24 cellular contexts compared by ENCODE assay signal in genomic region chr7:120398284-120399000, GRCh38.
DNase-seq lines count a peak whose midpoint lies in the region; ATAC-seq, FAIRE-seq and TF ChIP-seq lines count a peak whose summit lies in the region.
"Had no signal": no experiment of that assay in that cellular context is flagged by ENCODE, and none has a peak within 500 bp of the region (broad histone marks: within the 10 kb centered on the region; RNA-seq: fewer than 3 reads in every experiment).

No MANE protein-coding gene starts in this region.

- ATAC-seq in PC-3 (no peak), GM19397 (IDR thresholded peaks at IDR 0.05; ENCODE audit: unreplicated experiment) (no peak)
- ATAC-seq: A549, GM23338, HCT116, K562 had no signal

- no peak overlapping the region for H3K9ac ChIP-seq in PC-3 (ENCODE audit: low read length)

- H3K9me3 ChIP-seq in PC-3 (ENCODE audit: low read length), result no peaks in the 10 kb centered on the region
- H3K9me3 ChIP-seq: A549, Caco-2 had no signal

- H3K9me3 Mint-ChIP-seq in Calu3 (ENCODE audit: low read depth, unreplicated experiment), result no peaks in the 10 kb centered on the region
- H3K9me3 Mint-ChIP-seq: GM23338 had no signal

- H3F3A ChIP-seq in PC-3 (ENCODE audit: low read length, unreplicated experiment), result no peaks in the 10 kb centered on the region

- H3K4me1 Mint-ChIP-seq in Calu3 (ENCODE audit: low read depth, unreplicated experiment), result peaks cover 30% of the 10 kb centered on the region

- no peak overlapping the region for H3K27ac ChIP-seq in PC-3 (ENCODE audit: low read length)
- H3K27ac ChIP-seq: 22Rv1, A549, C4-2B had no signal

- TF ChIP-seq POLR2A in GM12892 (IDR thresholded peaks at IDR 0.05; ENCODE audit: low read depth, low read length), result no peak

- peak overlapping the region; percentile 42 for H3K27ac Mint-ChIP-seq in Calu3 (ENCODE audit: unreplicated experiment)
- H3K27ac Mint-ChIP-seq: CD4-positive, alpha-beta T cell; GM23338; HFFc6 had no signal

- POLR2A ChIA-PET in PC-3 (lab: Charles Lee; ENCODE audit: unreplicated experiment), result no interaction called here

- intact Hi-C loops in Calu3 (cut with micrococcal nuclease; ENCODE audit: unreplicated experiment), result no loop called here
- intact Hi-C loops in PC-3 (cut with micrococcal nuclease), result no loop called here

- H3K36me3 ChIP-seq in PC-3 (ENCODE audit: low read depth, low read length), result no peaks in the 10 kb centered on the region

- peak; percentile 87 for FAIRE-seq in GM12892 (lab: Jason Lieb, UNC)
- FAIRE-seq: A549, H54, HTR-8/SVneo, K562 had no signal

- H3K27me3 Mint-ChIP-seq in Calu3 (ENCODE audit: unreplicated experiment), result no peaks in the 10 kb centered on the region
- H3K27me3 Mint-ChIP-seq: CD4-positive, alpha-beta T cell had no signal

- no peaks in the 10 kb centered on the region for H3K79me2 ChIP-seq in PC-3 (ENCODE audit: low read length)

- H3K4me1 ChIP-seq in PC-3 (ENCODE audit: insufficient read depth, low read length), result peaks cover 24% of the 10 kb centered on the region
- H3K4me1 ChIP-seq: A549, Caco-2 had no signal

- TF ChIP-seq CTCF in Calu3 (IDR thresholded peaks at IDR 0.05; ENCODE audit: unreplicated experiment) (no peak), GM12864 (IDR thresholded peaks at IDR 0.05; ENCODE audit: low read depth, low read length, missing control alignments) (no peak), PC-3 (conservative IDR thresholded peaks at IDR 0.05; ENCODE audit: low read depth, low read length) (no peak)

- BruUV-seq in Calu3 (replicated peaks; lab: Mats Ljungman, UMichigan) (no TSS peak), PC-3 (replicated peaks; lab: Mats Ljungman, UMichigan) (no TSS peak)

- peaks cover 4% of the 10 kb centered on the region for H3K36me3 Mint-ChIP-seq in Calu3 (ENCODE audit: insufficient read depth, unreplicated experiment)

- H2AFZ ChIP-seq in PC-3 (ENCODE audit: low read length), result peak overlapping the region; percentile 12; the same call in 1 of the 2 replicates
- H2AFZ ChIP-seq: GM23338 had no signal

- no peaks in the 10 kb centered on the region for H3K27me3 ChIP-seq in PC-3 (ENCODE audit: low read length)

- 0 out of 2 replicates have a peak, but pooled peaks cover 3% of the 10 kb centered on the region for H3K9me2 ChIP-seq in PC-3 (replicated peaks; ENCODE audit: low read length)

- peak overlapping the region; percentile 30 for H3K4me3 ChIP-seq in GM12864 (ENCODE audit: low read depth, low read length)
- no peak overlapping the region for H3K4me3 ChIP-seq in PC-3 (ENCODE audit: low read length)
- H3K4me3 ChIP-seq: A549, GM23338, K562 had no signal

- H3K4me3 Mint-ChIP-seq in Calu3 (ENCODE audit: low read depth, unreplicated experiment), result no peak overlapping the region
- H3K4me3 Mint-ChIP-seq: CD4-positive, alpha-beta T cell; GM23338; HFFc6 had no signal

- no peaks in the 10 kb centered on the region for H4K20me1 ChIP-seq in PC-3 (ENCODE audit: low read length)

- DNase-seq in Calu3 (no peak), GM12864 (ENCODE audit: low read depth) (no peak), GM12892 (ENCODE audit: insufficient read length) (no peak), PC-3 (no peak), NCI-H69 (lab: John Stamatoyannopoulos, UW) (no peak), amniotic stem cell (lab: John Stamatoyannopoulos, UW) (no peak), NCI-H446 treated with DMSO at 0.1 percent for 48 hours (lab: John Stamatoyannopoulos, UW) (no peak)
- DNase-seq: AML-193; Caco-2; CD4-positive, alpha-beta T cell; DMS153; DMS79; GDM1; HFFc6; IMR-90 had no signal

- CTCF ChIA-PET in Calu3 (lab: Charles Lee) (no interaction called here), PC-3 (lab: Charles Lee) (no interaction called here)

- H3K4me2 ChIP-seq in PC-3 (ENCODE audit: low read length), result no peak overlapping the region
- H3K4me2 ChIP-seq: A549, GM23338 had no signal
